Comparison of ENCODE assay signal across 10 cellular contexts in the genomic region with DNA sequence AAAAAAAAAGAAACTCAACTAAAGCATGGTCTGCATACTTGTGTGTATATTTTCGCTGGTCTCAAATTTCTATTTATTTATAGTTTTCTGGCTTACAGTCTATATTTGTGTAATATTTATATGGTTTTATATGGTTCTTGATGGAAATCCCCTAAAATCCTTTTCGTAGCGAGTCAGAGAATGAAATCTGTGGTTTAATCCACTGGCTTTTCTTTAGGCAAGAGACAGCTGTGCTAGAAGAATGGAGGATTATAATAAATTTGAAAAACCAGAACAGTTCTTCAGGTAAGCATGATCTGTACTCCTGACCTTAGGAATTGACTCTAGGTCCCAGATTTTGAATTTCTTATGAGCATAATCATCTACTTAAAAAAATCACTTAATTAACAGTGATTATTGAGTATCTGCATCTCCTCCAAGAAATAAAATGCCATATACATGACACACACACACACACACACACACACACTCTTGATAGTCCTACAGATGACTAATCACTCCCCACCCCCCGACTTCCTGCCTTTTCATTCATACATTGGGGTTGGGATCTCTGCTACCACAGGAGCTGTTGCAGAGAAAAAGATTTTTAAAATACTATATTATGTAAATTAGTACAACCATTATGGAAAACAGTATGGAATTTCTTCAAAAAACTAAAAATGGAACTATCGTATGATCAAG.
DNase-seq lines count a peak whose midpoint lies in the region; ATAC-seq lines count a peak whose summit lies in the region.
"Had no signal": no experiment of that assay in that cellular context is flagged by ENCODE, and none has a peak within 500 bp of the region (broad histone marks: within the 10 kb centered on the region; RNA-seq: fewer than 3 reads in every experiment).

No MANE protein-coding gene starts in this region.

- H3K4me1 ChIP-seq in GM23248 (ENCODE audit: insufficient read depth) (peaks cover 68% of the 10 kb centered on the region), adipocyte (ENCODE audit: control insufficient read depth, insufficient read depth, low read length) (peaks cover 46% of the 10 kb centered on the region)
- H3K4me1 ChIP-seq: testis had no signal

- in situ Hi-C loops in GM23248 (cut with MboI) = no loop called here

- DNase-seq in GM23248 (peak; percentile 72), MG63 (peak; percentile 81), adipocyte (ENCODE audit: low read depth) (peak; percentile 55), lung microvascular endothelial cell (ENCODE audit: low read depth in 2 of 2) (peak; percentile 75 to 94), SHP77 (lab: John Stamatoyannopoulos, UW) (no peak)
- DNase-seq: head of caudate nucleus, NCI-H774, testis had no signal

- H3K27me3 ChIP-seq in GM23248 (replicated peaks; ENCODE audit: insufficient read depth) = no peaks in the 10 kb centered on the region
- no peaks in the 10 kb centered on the region for H3K27me3 ChIP-seq in MG63
- H3K27me3 ChIP-seq in adipocyte (replicated peaks; ENCODE audit: control insufficient read depth, insufficient read depth, low read length) = no peaks in the 10 kb centered on the region
- H3K27me3 ChIP-seq: testis had no signal

- H3K79me2 ChIP-seq in GM23248 (ENCODE audit: insufficient read depth) = peaks cover 15% of the 10 kb centered on the region; the same call in 1 of the 2 replicates

- peak overlapping the region; percentile 9 for H3K4me2 ChIP-seq in GM23248 (ENCODE audit: unreplicated experiment)

- ATAC-seq in GM18870 (IDR thresholded peaks at IDR 0.05; ENCODE audit: unreplicated experiment) (no peak), HG03045 (IDR thresholded peaks at IDR 0.05; ENCODE audit: unreplicated experiment) (no peak)

- WGBS in GM23248 (ENCODE audit: low coverage in 1 of 2, low lambda C conversion rate in 2 of 2, missing lambda C conversion rate in 2 of 2), 2 experiments = 63 to 65% methylated on average over 5 of the region's 5 CpGs

- peaks cover 62% of the 10 kb centered on the region for H3F3A ChIP-seq in GM23248 (ENCODE audit: insufficient read depth)

- H3K9me3 ChIP-seq in GM23248 (ENCODE audit: low read depth) (no peaks in the 10 kb centered on the region), MG63 (no peaks in the 10 kb centered on the region), adipocyte (ENCODE audit: control insufficient read depth, low read length) (no peaks in the 10 kb centered on the region)
- H3K9me3 ChIP-seq: testis had no signal

- no peak overlapping the region for H2AFZ ChIP-seq in GM23248

- H3K9ac ChIP-seq in GM23248 (no peak overlapping the region), adipocyte (ENCODE audit: low read length) (no peak overlapping the region)

- no peak overlapping the region for H3K4me3 ChIP-seq in GM23248
- H3K4me3 ChIP-seq in MG63 = no peak overlapping the region
- H3K4me3 ChIP-seq in adipocyte (ENCODE audit: low read length) = no peak overlapping the region
- H3K4me3 ChIP-seq: testis had no signal

- H3K27ac ChIP-seq in GM23248 = peak overlapping the region; percentile 29
- H3K27ac ChIP-seq: testis had no signal

- no peaks in the 10 kb centered on the region for H4K20me1 ChIP-seq in GM23248 (ENCODE audit: insufficient read depth)

- no peaks in the 10 kb centered on the region for H3K9me2 ChIP-seq in GM23248 (ENCODE audit: insufficient read depth)

- H3K36me3 ChIP-seq in GM23248 (ENCODE audit: low read depth) (no peaks in the 10 kb centered on the region), MG63 (no peaks in the 10 kb centered on the region), adipocyte (ENCODE audit: control insufficient read depth, insufficient read depth, low read length, severe bottlenecking) (no peaks in the 10 kb centered on the region)

Comparison
In these comparisons a context has a peak if more than half of its experiments do, and no peak if none do; other contexts are left out.
1. DNase-seq: peak in GM23248 (single experiment), MG63 (single experiment), adipocyte (single experiment) and lung microvascular endothelial cell (2 of 2); none in SHP77 (0 of 2).